In the genomic region with DNA sequence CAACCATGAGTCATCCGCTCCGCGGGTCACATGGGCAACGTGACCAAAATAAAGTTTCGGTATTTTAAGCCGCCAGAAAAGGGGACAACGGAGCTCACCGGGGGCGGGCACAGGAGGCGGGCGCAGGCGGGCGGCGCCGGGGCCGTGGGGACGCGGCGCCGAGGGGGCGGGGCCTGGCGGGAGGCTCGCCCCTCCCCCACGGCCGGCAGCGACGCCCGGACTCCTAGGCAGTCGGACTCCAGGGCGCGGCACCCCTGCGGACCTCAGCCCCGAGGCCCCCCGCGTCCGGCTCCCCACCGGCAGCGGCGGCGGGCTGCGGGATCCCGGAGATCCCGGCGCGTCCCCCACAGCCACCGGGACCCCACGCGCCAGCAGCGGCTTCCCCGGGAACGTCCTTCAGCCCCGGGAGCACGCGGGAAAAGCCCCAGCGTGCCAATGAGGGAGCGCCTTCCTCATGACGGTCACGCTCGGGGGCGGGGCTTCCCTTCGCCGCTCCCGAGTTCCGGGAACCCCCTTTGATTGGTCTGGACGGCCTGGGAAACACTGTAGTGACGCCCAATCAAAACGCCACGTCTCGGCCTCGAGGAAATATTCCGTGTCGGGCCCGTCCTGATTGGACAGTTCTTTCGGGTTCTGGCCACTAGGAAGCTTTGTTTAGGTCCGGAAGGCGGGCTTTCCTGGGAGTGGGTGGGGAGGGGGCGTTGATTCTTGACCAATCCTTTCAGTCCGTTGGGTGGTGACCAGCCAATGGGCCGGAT, we compare ENCODE assay signal across 8 cellular contexts. TPM values are rescaled to one million over a fixed set of nuclear protein-coding genes. Genes with fewer than 3 reads are reported as not detected.
A peak's percentile ranks its signal among the peaks of the same experiment; 100 is the strongest.
DNase-seq lines count a peak whose midpoint lies in the region; ATAC-seq and TF ChIP-seq lines count a peak whose summit lies in the region.

No MANE protein-coding gene starts in this region.

- H3K9me3 Mint-ChIP-seq in activated naive CD4-positive, alpha-beta T cell treated with anti-CD3 and anti-CD28 coated beads, Interleukin-2, amount 50 U/mL, for 72 hours = no peaks in the 10 kb centered on the region

- no peaks in the 10 kb centered on the region for H3K9me2 ChIP-seq in SK-N-SH

- H3F3A ChIP-seq in SK-N-SH (replicated peaks; ENCODE audit: insufficient read depth) = peaks cover 6% of the 10 kb centered on the region

- H3K4me1 ChIP-seq in SK-N-SH (ENCODE audit: control insufficient read depth in 1 of 2, insufficient read depth in 2 of 2, low read depth in 1 of 2, low read length in 1 of 2) = peaks cover 0 to 14% of the 10 kb centered on the region in 2 experiments; a peak in 3 of 4 replicates

- peaks cover 45% of the 10 kb centered on the region for H3K79me2 ChIP-seq in SK-N-SH (ENCODE audit: insufficient read depth)

- CTCF ChIA-PET in SK-N-SH (lab: Yijun Ruan, JAX) = interaction anchor here (0.6 to 2.6 kb wide), 8 partner anchors 8 to 863 kb away, joined by 3 to 10 read pairs (median 4); no protein-coding TSS in a partner anchor

- ATAC-seq in HG02610 (IDR thresholded peaks at IDR 0.05; ENCODE audit: unreplicated experiment) = peak; percentile 74
- ATAC-seq in activated naive CD4-positive, alpha-beta T cell treated with anti-CD3 and anti-CD28 coated beads, Interleukin-2, amount 50 U/mL, for 72 hours = peak; percentile 83

- H3K4me2 ChIP-seq in SK-N-SH = peak overlapping the region; percentile 77; the same call in 1 of the 2 replicates

- TF ChIP-seq RAD21 in SK-N-SH (IDR thresholded peaks at IDR 0.05; ENCODE audit: low read length) = peak; percentile 3; the same call in 1 of the 2 replicates

- H3K4me3 ChIP-seq in GM08714 (ENCODE audit: low read length) = peak overlapping the region; percentile 94
- peak overlapping the region; percentile 79 to 84 for H3K4me3 ChIP-seq in SK-N-SH (ENCODE audit: low read depth in 2 of 2, low read length in 1 of 2)

- TF ChIP-seq EP300 in SK-N-SH (IDR thresholded peaks at IDR 0.05; ENCODE audit: borderline replicate concordance in 1 of 2, low read depth in 1 of 2, low read length in 1 of 2) = no peak

- WGBS in SK-N-SH (ENCODE audit: low lambda C conversion rate) = 0% methylated on average over 6 of the region's 79 CpGs

- H3K36me3 ChIP-seq in SK-N-SH (replicated peaks in 1 of 2; ENCODE audit: control insufficient read depth in 1 of 2, insufficient read depth in 2 of 2, low read length in 1 of 2) = peaks cover 3 to 4% of the 10 kb centered on the region in 2 experiments

- DNase-seq in NCI-H1092 (lab: John Stamatoyannopoulos, UW) (peak; percentile 100), SK-N-SH (peak; percentile 97), globus pallidus (ENCODE audit: low spot score) (peak; percentile 100), non-pigmented ciliary epithelial cell (ENCODE audit: low read depth) (peak; percentile 100), superior temporal gyrus (ENCODE audit: extremely low spot score) (peak; percentile 100)
- DNase-seq in activated naive CD4-positive, alpha-beta T cell treated with anti-CD3 and anti-CD28 coated beads, Interleukin-2, amount 50 U/mL, for 72 hours (ENCODE audit: low spot score in 2 of 2) = peak; percentile 98 to 100

- H2AFZ ChIP-seq in SK-N-SH (ENCODE audit: low read depth) = no peak overlapping the region; the same call in 1 of the 2 replicates

- H3K9ac ChIP-seq in SK-N-SH = peak overlapping the region; percentile 88

- peaks cover 12 to 28% of the 10 kb centered on the region in 2 donors for H3K36me3 Mint-ChIP-seq in activated naive CD4-positive, alpha-beta T cell treated with anti-CD3 and anti-CD28 coated beads, Interleukin-2, amount 50 U/mL, for 72 hours

- POLR2A ChIA-PET in SK-N-SH (lab: Yijun Ruan, JAX) = interaction anchor here (0.6 to 1.2 kb wide), 4 partner anchors 83 to 845 kb away, joined by 3 to 4 read pairs (median 3); a partner anchor contains a TSS

- H4K20me1 ChIP-seq in SK-N-SH (ENCODE audit: insufficient read depth) = peaks cover 32% of the 10 kb centered on the region

- no peak for TF ChIP-seq CTCF in SK-N-SH (IDR thresholded peaks at IDR 0.05)

- no peaks in the 10 kb centered on the region for H3K27me3 ChIP-seq in SK-N-SH (ENCODE audit: insufficient read depth)

- no peaks in the 10 kb centered on the region for H3K9me3 ChIP-seq in SK-N-SH

- peak overlapping the region; percentile 92 to 96 for H3K27ac ChIP-seq in SK-N-SH (ENCODE audit: low read depth in 2 of 2, low read length in 1 of 2)

- H3K27ac Mint-ChIP-seq in activated naive CD4-positive, alpha-beta T cell treated with anti-CD3 and anti-CD28 coated beads, Interleukin-2, amount 50 U/mL, for 72 hours = peak overlapping the region; percentile 93 to 94

TF ChIP-seq in SK-N-SH, 30 proteins besides CTCF, POLR2A, EP300 and RAD21 (continues in another document):
- TF ChIP-seq TAF1 (IDR thresholded peaks at IDR 0.05; ENCODE audit: borderline replicate concordance, low read depth, low read length) (peak; percentile 35; the same call in 1 of the 2 replicates), JUND (IDR thresholded peaks at IDR 0.05) (no peak; the same call in 1 of the 2 replicates), FOXM1 (IDR thresholded peaks at IDR 0.05; ENCODE audit: low read depth) (no peak), RXRA (IDR thresholded peaks at IDR 0.05; ENCODE audit: borderline replicate concordance, low read depth) (no peak), RFX5 (IDR thresholded peaks at IDR 0.05; ENCODE audit: low read length) (peak; percentile 89), SMC3 (IDR thresholded peaks at IDR 0.05; ENCODE audit: low read depth, low read length) (no peak), GATA2 (CRISPR knock-in tag; IDR thresholded peaks at IDR 0.05) (no peak), MXI1 (IDR thresholded peaks at IDR 0.05; ENCODE audit: low read depth, low read length) (peak; percentile 78), MEF2A (IDR thresholded peaks at IDR 0.05; ENCODE audit: borderline replicate concordance, low read depth) (no peak), TCF12 (IDR thresholded peaks at IDR 0.05) (no peak), ELF1 (IDR thresholded peaks at IDR 0.05) (peak; percentile 60; the same call in 1 of the 2 replicates)
- TF ChIP-seq, protein P1, sequence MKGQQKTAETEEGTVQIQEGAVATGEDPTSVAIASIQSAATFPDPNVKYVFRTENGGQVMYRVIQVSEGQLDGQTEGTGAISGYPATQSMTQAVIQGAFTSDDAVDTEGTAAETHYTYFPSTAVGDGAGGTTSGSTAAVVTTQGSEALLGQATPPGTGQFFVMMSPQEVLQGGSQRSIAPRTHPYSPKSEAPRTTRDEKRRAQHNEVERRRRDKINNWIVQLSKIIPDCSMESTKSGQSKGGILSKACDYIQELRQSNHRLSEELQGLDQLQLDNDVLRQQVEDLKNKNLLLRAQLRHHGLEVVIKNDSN (IDR thresholded peaks at IDR 0.05; ENCODE audit: borderline replicate concordance, low read depth) = peak; percentile 87
- TF ChIP-seq, protein P2, sequence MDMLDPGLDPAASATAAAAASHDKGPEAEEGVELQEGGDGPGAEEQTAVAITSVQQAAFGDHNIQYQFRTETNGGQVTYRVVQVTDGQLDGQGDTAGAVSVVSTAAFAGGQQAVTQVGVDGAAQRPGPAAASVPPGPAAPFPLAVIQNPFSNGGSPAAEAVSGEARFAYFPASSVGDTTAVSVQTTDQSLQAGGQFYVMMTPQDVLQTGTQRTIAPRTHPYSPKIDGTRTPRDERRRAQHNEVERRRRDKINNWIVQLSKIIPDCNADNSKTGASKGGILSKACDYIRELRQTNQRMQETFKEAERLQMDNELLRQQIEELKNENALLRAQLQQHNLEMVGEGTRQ (IDR thresholded peaks at IDR 0.05; ENCODE audit: borderline replicate concordance, low read depth, low read length) = no peak
- TF ChIP-seq, protein P3, sequence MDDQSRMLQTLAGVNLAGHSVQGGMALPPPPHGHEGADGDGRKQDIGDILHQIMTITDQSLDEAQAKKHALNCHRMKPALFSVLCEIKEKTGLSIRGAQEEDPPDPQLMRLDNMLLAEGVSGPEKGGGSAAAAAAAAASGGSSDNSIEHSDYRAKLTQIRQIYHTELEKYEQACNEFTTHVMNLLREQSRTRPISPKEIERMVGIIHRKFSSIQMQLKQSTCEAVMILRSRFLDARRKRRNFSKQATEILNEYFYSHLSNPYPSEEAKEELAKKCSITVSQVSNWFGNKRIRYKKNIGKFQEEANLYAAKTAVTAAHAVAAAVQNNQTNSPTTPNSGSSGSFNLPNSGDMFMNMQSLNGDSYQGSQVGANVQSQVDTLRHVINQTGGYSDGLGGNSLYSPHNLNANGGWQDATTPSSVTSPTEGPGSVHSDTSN (IDR thresholded peaks at IDR 0.05) = no peak
- TF ChIP-seq, protein P4, sequence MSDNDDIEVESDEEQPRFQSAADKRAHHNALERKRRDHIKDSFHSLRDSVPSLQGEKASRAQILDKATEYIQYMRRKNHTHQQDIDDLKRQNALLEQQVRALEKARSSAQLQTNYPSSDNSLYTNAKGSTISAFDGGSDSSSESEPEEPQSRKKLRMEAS (IDR thresholded peaks at IDR 0.05; ENCODE audit: low read depth) = peak; percentile 68; the same call in 1 of the 2 replicates

RNA-seq across cellular contexts. Expression of a gene that starts 0.5 kb away (rescaled TPM):
- 44.1 and 63.1 TPM in 2 replicates for polyA plus RNA-seq in SK-N-SH (2012; rRNA removed)
- 86.4 and 126 TPM in 2 replicates for polyA plus RNA-seq in SK-N-SH (2012; cell fraction: cytosol; rRNA removed)
- 17.2 and 18.0 TPM in 2 replicates for polyA plus RNA-seq in SK-N-SH (2012; cell fraction: nucleus; rRNA removed)
- 10 to 100 TPM; 50.4 to 76.4 TPM for total RNA-seq in activated naive CD4-positive, alpha-beta T cell treated with anti-CD3 and anti-CD28 coated beads, Interleukin-2, amount 50 U/mL, for 72 hours

Comparison
In these comparisons a context has a peak if more than half of its experiments do, and no peak if none do; other contexts are left out.
1. Peak in every context shown above with its lines: DNase-seq, ATAC-seq, H3K4me3 ChIP-seq and H3K27ac ChIP-seq.